In the genomic region with DNA sequence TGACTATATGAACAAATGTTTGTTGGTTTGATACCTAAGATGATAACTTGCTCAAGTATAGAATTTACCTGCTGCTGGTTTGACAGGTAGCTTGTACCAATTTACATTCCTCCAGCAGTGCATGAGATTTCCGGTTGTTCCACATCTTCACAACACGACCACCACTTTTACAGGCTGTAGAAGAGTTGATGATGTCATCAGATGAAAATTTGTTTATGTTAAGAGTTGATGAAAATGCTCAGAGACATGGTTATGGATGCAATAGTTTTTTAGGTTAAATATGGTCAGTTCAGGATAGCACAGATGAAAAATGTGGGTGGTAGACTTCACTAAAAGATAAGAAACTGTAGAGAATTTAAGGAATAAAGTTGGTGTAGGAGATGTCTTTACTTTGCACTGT, we compare ENCODE assay signal across 8 cellular contexts.
"Had no signal": no experiment of that assay in that cellular context is flagged by ENCODE, and none has a peak within 500 bp of the region (broad histone marks: within the 10 kb centered on the region; RNA-seq: fewer than 3 reads in every experiment).

No MANE protein-coding gene starts in this region.

- H3K36me3 ChIP-seq: HAP-1 had no signal

- DNase-seq: GM23248, GOT3, H7, KG1 had no signal

- H3K9ac ChIP-seq: GM23248 had no signal

- ATAC-seq: HCT116, K562 had no signal

- H3K9me3 ChIP-seq: HAP-1 had no signal

- H3K27ac ChIP-seq: GM23248 had no signal

- FAIRE-seq: HTR-8/SVneo, K562 had no signal

- H2AFZ ChIP-seq: GM23248 had no signal

- H3K4me1 ChIP-seq: HAP-1 had no signal

- H3K4me3 ChIP-seq: GM23248, HAP-1, K562 had no signal
